22 cellular contexts compared by ENCODE assay signal in genomic region chr12:116065561-116065960, GRCh38.
DNase-seq lines count a peak whose midpoint lies in the region; ATAC-seq and TF ChIP-seq lines count a peak whose summit lies in the region.
"Had no signal": no experiment of that assay in that cellular context is flagged by ENCODE, and none has a peak within 500 bp of the region (broad histone marks: within the 10 kb centered on the region; RNA-seq: fewer than 3 reads in every experiment).

No MANE protein-coding gene starts in this region.

- BruUV-seq in Panc1 (replicated peaks; lab: Mats Ljungman, UMichigan) = no TSS peak

- POLR2A ChIA-PET in Panc1 (lab: Charles Lee) = interaction anchor here (0.7 kb wide), 1 partner anchor 41 kb away, joined by 3 read pairs; no protein-coding TSS in a partner anchor

- H3K9me3 ChIP-seq in Panc1 (ENCODE audit: control insufficient read depth, insufficient read depth, low read depth, low read length) (no peaks in the 10 kb centered on the region), esophagus muscularis mucosa (no peaks in the 10 kb centered on the region)
- H3K9me3 ChIP-seq: SJCRH30, transverse colon had no signal

- in situ Hi-C loops in Panc1 (cut with HindIII; ENCODE audit: low pct_unique_long_range_greater_than_20kb, low sequenced_read_pairs) = no loop called here

- H3K27ac ChIP-seq in Panc1 (ENCODE audit: low read length) (peak overlapping the region; percentile 70), esophagus muscularis mucosa (replicated peaks in 1 of 4) (no peak overlapping the region)
- H3K27ac ChIP-seq: SJCRH30, transverse colon had no signal

- TF ChIP-seq EP300 in esophagus muscularis mucosa (IDR thresholded peaks at IDR 0.05) = no peak

- peak overlapping the region in 1 of 2 donors; percentile 42 for H3K27ac Mint-ChIP-seq in stimulated activated naive CD8-positive, alpha-beta T cell treated with anti-CD3 and anti-CD28 coated beads, Interleukin-15, amount 100 ng/mL, for 72 hours
- H3K27ac Mint-ChIP-seq: activated naive CD8-positive, alpha-beta T cell; activated T-cell treated with anti-CD3 and anti-CD28 coated beads, Interleukin-2, amount 50 U/mL, for 72 hours; CD8-positive, alpha-beta T cell; IgD-negative memory B cell; memory B cell had no signal

- intact Hi-C loops in Right ventricle myocardium inferior (cut with DNase I) = no loop called here
- intact Hi-C loops in cardiac septum (cut with DNase I) = no loop called here
- intact Hi-C loops in Panc1 (cut with micrococcal nuclease; ENCODE audit: unreplicated experiment) = loop anchor here (10.0 kb wide), 1 partner anchor 159 kb away; no protein-coding TSS in a partner anchor
- intact Hi-C loops in sciatic nerve (cut with DNase I) = no loop called here
- intact Hi-C loops in esophagus muscularis mucosa (cut with DNase I) = no loop called here

- H3K4me1 Mint-ChIP-seq in stimulated activated naive CD8-positive, alpha-beta T cell treated with anti-CD3 and anti-CD28 coated beads, Interleukin-15, amount 100 ng/mL, for 72 hours = peaks cover 28% of the 10 kb centered on the region

- no peaks in the 10 kb centered on the region for H3K27me3 Mint-ChIP-seq in stimulated activated naive CD8-positive, alpha-beta T cell treated with anti-CD3 and anti-CD28 coated beads, Interleukin-15, amount 100 ng/mL, for 72 hours
- H3K27me3 Mint-ChIP-seq: activated naive CD8-positive, alpha-beta T cell; IgD-negative memory B cell; memory B cell had no signal

- ATAC-seq in Right ventricle myocardium inferior (peak; percentile 20), Panc1 (no peak), sciatic nerve (peak; percentile 40)
- no peak for ATAC-seq in stimulated activated naive CD8-positive, alpha-beta T cell treated with anti-CD3 and anti-CD28 coated beads, Interleukin-15, amount 100 ng/mL, for 72 hours
- ATAC-seq: activated T-cell treated with anti-CD3 and anti-CD28 coated beads, Interleukin-2, amount 50 U/mL, for 72 hours; CD8-positive, alpha-beta T cell; esophagus mucosa; stimulated activated naive CD8-positive, alpha-beta T cell treated with anti-CD3 and anti-CD28 coated beads, Interleukin-15, Interleukin-2, amounts not matched to agents 100 U/mL and 50 U/mL, for 24 hours had no signal

- 59% methylated on average over 1 of the region's 1 CpG for WGBS in esophagus muscularis mucosa

- H3K4me3 ChIP-seq in Panc1 (ENCODE audit: low read depth in 2 of 2, low read length in 2 of 2) = no peak overlapping the region
- no peak overlapping the region for H3K4me3 ChIP-seq in fibroblast of the aortic adventitia (ENCODE audit: low read depth, low read length)
- H3K4me3 ChIP-seq in esophagus muscularis mucosa = no peak overlapping the region
- H3K4me3 ChIP-seq: SJCRH30, transverse colon had no signal

- no peak overlapping the region for H3K4me3 Mint-ChIP-seq in stimulated activated naive CD8-positive, alpha-beta T cell treated with anti-CD3 and anti-CD28 coated beads, Interleukin-15, amount 100 ng/mL, for 72 hours
- H3K4me3 Mint-ChIP-seq: activated naive CD8-positive, alpha-beta T cell; activated T-cell treated with anti-CD3 and anti-CD28 coated beads, Interleukin-2, amount 50 U/mL, for 72 hours; CD8-positive, alpha-beta T cell; IgD-negative memory B cell; memory B cell had no signal

- TF ChIP-seq CTCF in Panc1 (IDR thresholded peaks at IDR 0.05) = no peak
- no peak for TF ChIP-seq CTCF in fibroblast of the aortic adventitia (IDR thresholded peaks at IDR 0.05; ENCODE audit: insufficient read depth, low read length)
- TF ChIP-seq CTCF in esophagus muscularis mucosa (IDR thresholded peaks at IDR 0.05) = no peak

- CTCF ChIA-PET in Panc1 (lab: Charles Lee) = no interaction called here

- no peaks in the 10 kb centered on the region for H3K27me3 ChIP-seq in Panc1 (ENCODE audit: control insufficient read depth, insufficient read depth, low read length)
- H3K27me3 ChIP-seq in esophagus muscularis mucosa = no peaks in the 10 kb centered on the region
- H3K27me3 ChIP-seq: SJCRH30, transverse colon had no signal

- H3K36me3 ChIP-seq in Panc1 (ENCODE audit: control insufficient read depth, insufficient read depth, low read length) (no peaks in the 10 kb centered on the region), esophagus muscularis mucosa (no peaks in the 10 kb centered on the region)
- H3K36me3 ChIP-seq: SJCRH30, transverse colon had no signal

- DNase-seq in Right ventricle myocardium inferior (ENCODE audit: missing footprints) = no peak
- no peak for DNase-seq in cardiac septum (ENCODE audit: low spot score)
- DNase-seq in Panc1 (ENCODE audit: low read depth, low spot score) = no peak
- peak; percentile 66 for DNase-seq in fibroblast of the aortic adventitia (ENCODE audit: low read depth)
- no peak for DNase-seq in sciatic nerve (ENCODE audit: low spot score)
- no peak for DNase-seq in esophagus muscularis mucosa (ENCODE audit: extremely low spot score)
- DNase-seq in stimulated activated naive CD8-positive, alpha-beta T cell treated with anti-CD3 and anti-CD28 coated beads, Interleukin-15, amount 100 ng/mL, for 72 hours = no peak
- DNase-seq in stimulated activated CD4-positive, alpha-beta T cell treated with anti-CD3 and anti-CD28 coated beads, Interleukin-2, amount 100 ng/mL, for 48 hours = no peak
- DNase-seq: activated T-cell treated with anti-CD3 and anti-CD28 coated beads, Interleukin-2, amount 50 U/mL, for 72 hours; CD8-positive, alpha-beta T cell; HCEC 1CT; islet precursor cell; NCI-H1048; NCI-H2081; NCI-H510A treated with DMSO at 0.1 percent for 48 hours; SJCRH30; stimulated activated naive CD8-positive, alpha-beta T cell treated with anti-CD3 and anti-CD28 coated beads, Interleukin-15, Interleukin-2, amounts not matched to agents 100 U/mL and 50 U/mL, for 24 hours; transverse colon had no signal

- H3K4me1 ChIP-seq in Panc1 (ENCODE audit: control insufficient read depth, insufficient read depth, low read length) (peaks cover 52% of the 10 kb centered on the region), esophagus muscularis mucosa (peaks cover 55 to 86% (median 66%) of the 10 kb centered on the region in 4 donors)
- H3K4me1 ChIP-seq: SJCRH30 had no signal

- TF ChIP-seq POLR2A in esophagus muscularis mucosa (IDR thresholded peaks at IDR 0.05; ENCODE audit: low read depth) = no peak

- H3K9me3 Mint-ChIP-seq in stimulated activated naive CD8-positive, alpha-beta T cell treated with anti-CD3 and anti-CD28 coated beads, Interleukin-15, amount 100 ng/mL, for 72 hours = no peaks in the 10 kb centered on the region
- H3K9me3 Mint-ChIP-seq: activated T-cell treated with anti-CD3 and anti-CD28 coated beads, Interleukin-2, amount 50 U/mL, for 72 hours; CD8-positive, alpha-beta T cell; IgD-negative memory B cell; memory B cell had no signal

Comparison
In these comparisons a context has a peak if more than half of its experiments do, and no peak if none do; other contexts are left out.
1. ATAC-seq: peak in Right ventricle myocardium inferior (single experiment) and sciatic nerve (single experiment); none in Panc1 (single experiment) and stimulated activated naive CD8-positive, alpha-beta T cell treated with anti-CD3 and anti-CD28 coated beads, Interleukin-15, amount 100 ng/mL, for 72 hours (single experiment).